34 cellular contexts compared by ENCODE assay signal in genomic region chr1:15998929-15999328, GRCh38. TPM values are rescaled to one million over a fixed set of nuclear protein-coding genes. Genes with fewer than 3 reads are reported as not detected.
"Had no signal": no experiment of that assay in that cellular context is flagged by ENCODE, and none has a peak within 500 bp of the region (broad histone marks: within the 10 kb centered on the region; RNA-seq: fewer than 3 reads in every experiment).

No MANE protein-coding gene starts in this region.

- H3K4me1 ChIP-seq: ascending aorta, SJCRH30 had no signal

- H3K36me3 ChIP-seq: ascending aorta, cardiac muscle cell, MG63, SJCRH30 had no signal

- DNase-seq: activated CD4-positive, alpha-beta T cell treated with anti-CD3 and anti-CD28 coated beads, Interleukin-2, amount 10 ng/mL, durations not matched to agents 24 days and 14 days; activated CD4-positive, alpha-beta T cell treated with anti-CD3 and anti-CD28 coated beads, Interleukin-2, amount 50 U/mL, for 4 hours; activated CD8-positive, alpha-beta T cell treated with anti-CD3 and anti-CD28 coated beads for 36 hours; activated gamma-delta T cell; activated naive CD4-positive, alpha-beta T cell treated with Interleukin-2 at 50 U/mL for 16 hours; activated naive CD8-positive, alpha-beta T cell treated with anti-CD3 and anti-CD28 coated beads, Interleukin-2, amount 10 ng/mL, durations not matched to agents 7 days and 5 days; activated T-cell treated with anti-CD3 and anti-CD28 coated beads, Interleukin-2, amount 50 U/mL, for 1 hour; activated T-cell treated with anti-CD3 and anti-CD28 coated beads, Interleukin-2, amount 50 U/mL, for 72 hours; amygdala; Kasumi-1; MG63; NCI-H1092; NCI-H1436 treated with DMSO at 0.1 percent for 48 hours; NCI-H1694 treated with DMSO at 0.1 percent for 48 hours; NCI-H2029; NCI-H2171; NCI-H2227 treated with DMSO at 0.1 percent for 48 hours; NCI-H446; NCI-H510A treated with DMSO at 0.1 percent for 48 hours; NCI-H69; NCI-H82; SHP77; T1000 had no signal

- ATAC-seq: activated CD8-positive, alpha-beta T cell treated with anti-CD3 and anti-CD28 coated beads for 36 hours; activated T-cell treated with anti-CD3 and anti-CD28 coated beads, Interleukin-2, amount 50 U/mL, for 72 hours; Panc1 had no signal

- H3K4me3 ChIP-seq: ascending aorta, cardiac muscle cell, MG63, SJCRH30, SK-N-MC had no signal

- H3K27me3 ChIP-seq: ascending aorta, cardiac muscle cell, MG63 had no signal

- H3K9me3 ChIP-seq: ascending aorta, MG63, SJCRH30 had no signal

- H3K27ac ChIP-seq: ascending aorta, cardiac muscle cell, SJCRH30, SK-N-MC had no signal

RNA-seq across cellular contexts. Expression of gene SRARP, which starts 5.1 kb away (rescaled TPM):
- total RNA-seq: activated CD4-positive, alpha-beta T cell treated with anti-CD3 and anti-CD28 coated beads, Interleukin-2, amount 10 ng/mL, durations not matched to agents 24 days and 14 days; activated CD8-positive, alpha-beta memory T cell treated with anti-CD3 and anti-CD28 coated beads for 36 hours; activated CD8-positive, alpha-beta T cell treated with anti-CD3 and anti-CD28 coated beads for 36 hours; activated naive CD8-positive, alpha-beta T cell treated with anti-CD3 and anti-CD28 coated beads, Interleukin-2, amount 10 ng/mL, durations not matched to agents 7 days and 5 days; activated T-cell treated with anti-CD3 and anti-CD28 coated beads, Interleukin-2, amount 50 U/mL, for 72 hours; activated T-helper 2 cell treated with anti-CD3 and anti-CD28 coated beads, Interferon-gamma antibody, Interleukin-2, Interleukin-4, amounts not matched to agents 10 μg/mL and 5 μg/mL and 100 μg/mL, durations not matched to agents 14 hours and 24 hours and 36 hours; ascending aorta; RPMI7951; SJCRH30; T-helper 1 cell treated with Interleukin-12 subunit alpha and Interleukin-12 subunit beta and Interleukin-4 antibody, amounts not matched to agents 30 ng/mL and 1 ng/mL, for 36 hours; T-helper 2 cell treated with Interferon-gamma antibody and Interleukin-4, amounts not matched to agents 100 ng/mL and 5 ng/mL, for 36 hours had no signal
- polyA plus RNA-seq: adipose tissue, cardiac muscle cell had no signal

RNA-seq across cellular contexts. Expression of gene HSPB7, which starts 18.9 kb away (rescaled TPM):
- total RNA-seq: activated CD4-positive, alpha-beta T cell treated with anti-CD3 and anti-CD28 coated beads, Interleukin-2, amount 10 ng/mL, durations not matched to agents 24 days and 14 days; activated CD8-positive, alpha-beta memory T cell treated with anti-CD3 and anti-CD28 coated beads for 36 hours; activated CD8-positive, alpha-beta T cell treated with anti-CD3 and anti-CD28 coated beads for 36 hours; activated naive CD8-positive, alpha-beta T cell treated with anti-CD3 and anti-CD28 coated beads, Interleukin-2, amount 10 ng/mL, durations not matched to agents 7 days and 5 days; activated T-cell treated with anti-CD3 and anti-CD28 coated beads, Interleukin-2, amount 50 U/mL, for 72 hours; activated T-helper 2 cell treated with anti-CD3 and anti-CD28 coated beads, Interferon-gamma antibody, Interleukin-2, Interleukin-4, amounts not matched to agents 10 μg/mL and 5 μg/mL and 100 μg/mL, durations not matched to agents 14 hours and 24 hours and 36 hours; T-helper 1 cell treated with Interleukin-12 subunit alpha and Interleukin-12 subunit beta and Interleukin-4 antibody, amounts not matched to agents 30 ng/mL and 1 ng/mL, for 36 hours; T-helper 2 cell treated with Interferon-gamma antibody and Interleukin-4, amounts not matched to agents 100 ng/mL and 5 ng/mL, for 36 hours had no signal

RNA-seq across cellular contexts. Expression of gene CLCNKA, which starts 22.9 kb away (rescaled TPM):
- total RNA-seq: activated CD4-positive, alpha-beta T cell treated with anti-CD3 and anti-CD28 coated beads, Interleukin-2, amount 10 ng/mL, durations not matched to agents 24 days and 14 days; activated CD8-positive, alpha-beta memory T cell treated with anti-CD3 and anti-CD28 coated beads for 36 hours; activated CD8-positive, alpha-beta T cell treated with anti-CD3 and anti-CD28 coated beads for 36 hours; activated naive CD8-positive, alpha-beta T cell treated with anti-CD3 and anti-CD28 coated beads, Interleukin-2, amount 10 ng/mL, durations not matched to agents 7 days and 5 days; activated T-cell treated with anti-CD3 and anti-CD28 coated beads, Interleukin-2, amount 50 U/mL, for 72 hours; activated T-helper 2 cell treated with anti-CD3 and anti-CD28 coated beads, Interferon-gamma antibody, Interleukin-2, Interleukin-4, amounts not matched to agents 10 μg/mL and 5 μg/mL and 100 μg/mL, durations not matched to agents 14 hours and 24 hours and 36 hours; ascending aorta; T-helper 1 cell treated with Interleukin-12 subunit alpha and Interleukin-12 subunit beta and Interleukin-4 antibody, amounts not matched to agents 30 ng/mL and 1 ng/mL, for 36 hours; T-helper 2 cell treated with Interferon-gamma antibody and Interleukin-4, amounts not matched to agents 100 ng/mL and 5 ng/mL, for 36 hours had no signal

RNA-seq across cellular contexts. Expression of gene CLCNKB, which starts 44.7 kb away (rescaled TPM):
- total RNA-seq: activated CD4-positive, alpha-beta T cell treated with anti-CD3 and anti-CD28 coated beads, Interleukin-2, amount 10 ng/mL, durations not matched to agents 24 days and 14 days; activated CD8-positive, alpha-beta memory T cell treated with anti-CD3 and anti-CD28 coated beads for 36 hours; activated CD8-positive, alpha-beta T cell treated with anti-CD3 and anti-CD28 coated beads for 36 hours; activated naive CD8-positive, alpha-beta T cell treated with anti-CD3 and anti-CD28 coated beads, Interleukin-2, amount 10 ng/mL, durations not matched to agents 7 days and 5 days; activated T-cell treated with anti-CD3 and anti-CD28 coated beads, Interleukin-2, amount 50 U/mL, for 72 hours; activated T-helper 2 cell treated with anti-CD3 and anti-CD28 coated beads, Interferon-gamma antibody, Interleukin-2, Interleukin-4, amounts not matched to agents 10 μg/mL and 5 μg/mL and 100 μg/mL, durations not matched to agents 14 hours and 24 hours and 36 hours; ascending aorta; RPMI7951; SJCRH30; T-helper 1 cell treated with Interleukin-12 subunit alpha and Interleukin-12 subunit beta and Interleukin-4 antibody, amounts not matched to agents 30 ng/mL and 1 ng/mL, for 36 hours; T-helper 2 cell treated with Interferon-gamma antibody and Interleukin-4, amounts not matched to agents 100 ng/mL and 5 ng/mL, for 36 hours had no signal
